20 cellular contexts compared by ENCODE assay signal in genomic region chrX:1909419-1910206, GRCh38.
A peak's percentile ranks its signal among the peaks of the same experiment; 100 is the strongest.
DNase-seq lines count a peak whose midpoint lies in the region; ATAC-seq and TF ChIP-seq lines count a peak whose summit lies in the region.
"Had no signal": no experiment of that assay in that cellular context is flagged by ENCODE, and none has a peak within 500 bp of the region (broad histone marks: within the 10 kb centered on the region; RNA-seq: fewer than 3 reads in every experiment).

No MANE protein-coding gene starts in this region.

- no peak overlapping the region for H3K4me3 ChIP-seq in SK-N-SH (ENCODE audit: low read depth in 2 of 2, low read length in 1 of 2)
- H3K4me3 ChIP-seq: GM12878, K562, SK-N-MC had no signal

- H3K27me3 Mint-ChIP-seq in activated T-helper 17 cell treated with anti-CD3 and anti-CD28 coated beads, Interleukin-2, amount 50 U/mL, for 72 hours, result peaks cover 17% of the 10 kb centered on the region
- H3K27me3 Mint-ChIP-seq in stimulated activated naive B cell treated with anti-CD40 and anti-IgM and Interleukin-4, amounts not matched to agents 10 μg/mL and 1 μg/mL and 100 μg/mL, for 72 hours, result peaks cover 8 to 16% of the 10 kb centered on the region in 2 donors

- H3K4me1 Mint-ChIP-seq in activated T-helper 17 cell treated with anti-CD3 and anti-CD28 coated beads, Interleukin-2, amount 50 U/mL, for 72 hours, result no peaks in the 10 kb centered on the region
- H3K4me1 Mint-ChIP-seq in stimulated activated naive B cell treated with anti-CD40 and anti-IgM and Interleukin-4, amounts not matched to agents 10 μg/mL and 1 μg/mL and 100 μg/mL, for 72 hours, result peaks cover 2 to 6% of the 10 kb centered on the region in 2 donors

- ATAC-seq in SK-N-SH treated with all-trans-retinoic acid at 6 μM for 48 hours, result peak; percentile 38; the same call in 2 of the 3 replicates
- no peak for ATAC-seq in activated T-helper 17 cell treated with anti-CD3 and anti-CD28 coated beads, Interleukin-2, amount 50 U/mL, for 72 hours (replicated peaks)
- ATAC-seq in stimulated activated naive B cell treated with anti-CD40 and anti-IgM and Interleukin-4, amounts not matched to agents 10 μg/mL and 1 μg/mL and 100 μg/mL, for 72 hours (replicated peaks), result peak; percentile 51 to 54
- no peak for ATAC-seq in HG02642 (IDR thresholded peaks at IDR 0.05; ENCODE audit: poor library complexity, unreplicated experiment)
- no peak for ATAC-seq in GM21528 (IDR thresholded peaks at IDR 0.05; ENCODE audit: low FRiP score, unreplicated experiment)
- ATAC-seq: GM12878, K562 had no signal

- TF ChIP-seq RAD21 in SK-N-SH (IDR thresholded peaks at IDR 0.05; ENCODE audit: low read length), result no peak

- no peaks in the 10 kb centered on the region for H3K36me3 Mint-ChIP-seq in activated T-helper 17 cell treated with anti-CD3 and anti-CD28 coated beads, Interleukin-2, amount 50 U/mL, for 72 hours (ENCODE audit: low read depth)
- no peaks in the 10 kb centered on the region for H3K36me3 Mint-ChIP-seq in stimulated activated naive B cell treated with anti-CD40 and anti-IgM and Interleukin-4, amounts not matched to agents 10 μg/mL and 1 μg/mL and 100 μg/mL, for 72 hours
- H3K36me3 Mint-ChIP-seq: CD14-positive monocyte had no signal

- H3K27me3 ChIP-seq in SK-N-SH (ENCODE audit: insufficient read depth), result no peaks in the 10 kb centered on the region

- DNase-seq in SK-N-SH (no peak), NOMO-1 treated with dmso at 0.1 percent for 144 hours (lab: John Stamatoyannopoulos, UW; ENCODE audit: unreplicated experiment) (peak; percentile 53), NCI-H510A treated with DMSO at 0.1 percent for 48 hours (lab: John Stamatoyannopoulos, UW) (no peak)
- no peak for DNase-seq in stimulated activated naive B cell treated with anti-CD40 and anti-IgM and Interleukin-4, amounts not matched to agents 10 μg/mL and 1 μg/mL and 100 μg/mL, for 72 hours
- DNase-seq: 8988T, Caco-2, DMS53, HCEC 1CT, NCI-H1105, NCI-H187, NCI-H82, PC-3 had no signal

- TF ChIP-seq EP300 in SK-N-SH (IDR thresholded peaks at IDR 0.05; ENCODE audit: borderline replicate concordance in 1 of 2, low read depth in 1 of 2, low read length in 1 of 2), result no peak

- H3K9me3 ChIP-seq in SK-N-SH, result no peaks in the 10 kb centered on the region

- H3K4me3 Mint-ChIP-seq in activated T-helper 17 cell treated with anti-CD3 and anti-CD28 coated beads, Interleukin-2, amount 50 U/mL, for 72 hours, result no peak overlapping the region
- no peak overlapping the region for H3K4me3 Mint-ChIP-seq in stimulated activated naive B cell treated with anti-CD40 and anti-IgM and Interleukin-4, amounts not matched to agents 10 μg/mL and 1 μg/mL and 100 μg/mL, for 72 hours

- POLR2A ChIA-PET in SK-N-SH (lab: Yijun Ruan, JAX), result no interaction called here

- H4K20me1 ChIP-seq in SK-N-SH (ENCODE audit: insufficient read depth), result no peaks in the 10 kb centered on the region

- peaks cover 3% of the 10 kb centered on the region for H3F3A ChIP-seq in SK-N-SH (replicated peaks; ENCODE audit: insufficient read depth)

- H3K9me3 Mint-ChIP-seq in activated T-helper 17 cell treated with anti-CD3 and anti-CD28 coated beads, Interleukin-2, amount 50 U/mL, for 72 hours, result peaks cover 18% of the 10 kb centered on the region
- peaks cover 0 to 4% of the 10 kb centered on the region in 2 donors for H3K9me3 Mint-ChIP-seq in stimulated activated naive B cell treated with anti-CD40 and anti-IgM and Interleukin-4, amounts not matched to agents 10 μg/mL and 1 μg/mL and 100 μg/mL, for 72 hours

- WGBS in SK-N-SH (ENCODE audit: low lambda C conversion rate), result 24% methylated on average over 13 of the region's 13 CpGs

- no peaks in the 10 kb centered on the region for H3K79me2 ChIP-seq in SK-N-SH (ENCODE audit: insufficient read depth)

- H3K9ac ChIP-seq in SK-N-SH, result no peak overlapping the region

- no peaks in the 10 kb centered on the region for H3K9me2 ChIP-seq in SK-N-SH

- CTCF ChIA-PET in SK-N-SH (lab: Yijun Ruan, JAX), result no interaction called here

- H3K27ac Mint-ChIP-seq in activated T-helper 17 cell treated with anti-CD3 and anti-CD28 coated beads, Interleukin-2, amount 50 U/mL, for 72 hours, result peak overlapping the region; percentile 30
- H3K27ac Mint-ChIP-seq in stimulated activated naive B cell treated with anti-CD40 and anti-IgM and Interleukin-4, amounts not matched to agents 10 μg/mL and 1 μg/mL and 100 μg/mL, for 72 hours, result no peak overlapping the region

- H3K4me2 ChIP-seq in SK-N-SH, result no peak overlapping the region; the same call in 1 of the 2 replicates

- H3K4me1 ChIP-seq in SK-N-SH (ENCODE audit: control insufficient read depth in 1 of 2, insufficient read depth in 2 of 2, low read depth in 1 of 2, low read length in 1 of 2), result no peaks in the 10 kb centered on the region
- H3K4me1 ChIP-seq: Caco-2 had no signal

- H2AFZ ChIP-seq in SK-N-SH (ENCODE audit: low read depth), result no peak overlapping the region; the same call in 1 of the 2 replicates

- no peak overlapping the region for H3K27ac ChIP-seq in SK-N-SH (ENCODE audit: low read depth in 2 of 2, low read length in 1 of 2)
- H3K27ac ChIP-seq: SK-N-MC had no signal

- no peak for TF ChIP-seq CTCF in SK-N-SH (IDR thresholded peaks at IDR 0.05)

- H3K36me3 ChIP-seq in SK-N-SH (replicated peaks in 1 of 2; ENCODE audit: control insufficient read depth in 1 of 2, insufficient read depth in 2 of 2, low read length in 1 of 2), result no peaks in the 10 kb centered on the region

TF ChIP-seq in SK-N-SH treated with all-trans-retinoic acid at 6 μM for 48 hours, 23 proteins besides CTCF, POLR2A, EP300 and RAD21 (continues in another document):
- TF ChIP-seq, protein P1, sequence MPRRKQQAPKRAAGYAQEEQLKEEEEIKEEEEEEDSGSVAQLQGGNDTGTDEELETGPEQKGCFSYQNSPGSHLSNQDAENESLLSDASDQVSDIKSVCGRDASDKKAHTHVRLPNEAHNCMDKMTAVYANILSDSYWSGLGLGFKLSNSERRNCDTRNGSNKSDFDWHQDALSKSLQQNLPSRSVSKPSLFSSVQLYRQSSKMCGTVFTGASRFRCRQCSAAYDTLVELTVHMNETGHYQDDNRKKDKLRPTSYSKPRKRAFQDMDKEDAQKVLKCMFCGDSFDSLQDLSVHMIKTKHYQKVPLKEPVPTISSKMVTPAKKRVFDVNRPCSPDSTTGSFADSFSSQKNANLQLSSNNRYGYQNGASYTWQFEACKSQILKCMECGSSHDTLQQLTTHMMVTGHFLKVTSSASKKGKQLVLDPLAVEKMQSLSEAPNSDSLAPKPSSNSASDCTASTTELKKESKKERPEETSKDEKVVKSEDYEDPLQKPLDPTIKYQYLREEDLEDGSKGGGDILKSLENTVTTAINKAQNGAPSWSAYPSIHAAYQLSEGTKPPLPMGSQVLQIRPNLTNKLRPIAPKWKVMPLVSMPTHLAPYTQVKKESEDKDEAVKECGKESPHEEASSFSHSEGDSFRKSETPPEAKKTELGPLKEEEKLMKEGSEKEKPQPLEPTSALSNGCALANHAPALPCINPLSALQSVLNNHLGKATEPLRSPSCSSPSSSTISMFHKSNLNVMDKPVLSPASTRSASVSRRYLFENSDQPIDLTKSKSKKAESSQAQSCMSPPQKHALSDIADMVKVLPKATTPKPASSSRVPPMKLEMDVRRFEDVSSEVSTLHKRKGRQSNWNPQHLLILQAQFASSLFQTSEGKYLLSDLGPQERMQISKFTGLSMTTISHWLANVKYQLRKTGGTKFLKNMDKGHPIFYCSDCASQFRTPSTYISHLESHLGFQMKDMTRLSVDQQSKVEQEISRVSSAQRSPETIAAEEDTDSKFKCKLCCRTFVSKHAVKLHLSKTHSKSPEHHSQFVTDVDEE (CRISPR knock-in tag; IDR thresholded peaks at IDR 0.05), result no peak

TF ChIP-seq in SK-N-SH, 30 proteins besides CTCF, POLR2A, EP300 and RAD21:
- no peak for TF ChIP-seq FOSL2 (IDR thresholded peaks at IDR 0.05; ENCODE audit: borderline replicate concordance, low read depth)
- TF ChIP-seq ELF1 (IDR thresholded peaks at IDR 0.05), result no peak
- no peak for TF ChIP-seq GABPA (IDR thresholded peaks at IDR 0.05; ENCODE audit: low read depth)
- no peak for TF ChIP-seq YY1 (IDR thresholded peaks at IDR 0.05; ENCODE audit: low read depth)
- TF ChIP-seq TAF1 (IDR thresholded peaks at IDR 0.05; ENCODE audit: borderline replicate concordance, low read depth, low read length), result no peak
- no peak for TF ChIP-seq MXI1 (IDR thresholded peaks at IDR 0.05; ENCODE audit: low read depth, low read length)

Comparison
In these comparisons a context has a peak if more than half of its experiments do, and no peak if none do; other contexts are left out.
1. ATAC-seq: peak in SK-N-SH treated with all-trans-retinoic acid at 6 μM for 48 hours (single experiment) and stimulated activated naive B cell treated with anti-CD40 and anti-IgM and Interleukin-4, amounts not matched to agents 10 μg/mL and 1 μg/mL and 100 μg/mL, for 72 hours (2 of 2); none in activated T-helper 17 cell treated with anti-CD3 and anti-CD28 coated beads, Interleukin-2, amount 50 U/mL, for 72 hours (single experiment), HG02642 (single experiment) and GM21528 (single experiment).